1 cellular context compared by ENCODE assay signal in genomic region chr2:65436169-65436824, GRCh38.
TF ChIP-seq lines count a peak whose summit lies in the region.

No MANE protein-coding gene starts in this region.

TF ChIP-seq in HEK293, 187 proteins besides CTCF, POLR2A, EP300 and RAD21 (continued from another document and continues in another):
- TF ChIP-seq ZBTB44 (tag by site-specific recombination; IDR thresholded peaks at IDR 0.05) (peak; percentile 53), ZNF121 (tag by site-specific recombination; IDR thresholded peaks at IDR 0.05) (no peak), ZNF624 (tag by site-specific recombination; IDR thresholded peaks at IDR 0.05) (no peak), ZNF518A (tag by site-specific recombination; conservative IDR thresholded peaks at IDR 0.05; ENCODE audit: low read depth) (no peak), SP7 (tag by site-specific recombination; IDR thresholded peaks at IDR 0.05) (peak; percentile 61), ZXDB (tag by site-specific recombination; IDR thresholded peaks at IDR 0.05) (peak; percentile 32), TCF7L2 (IDR thresholded peaks at IDR 0.05; ENCODE audit: borderline replicate concordance, low read depth, low read length) (peak; percentile 43), IKZF3 (tag by site-specific recombination; IDR thresholded peaks at IDR 0.05) (peak; percentile 61; the same call in 1 of the 2 replicates), ZNF324 (tag by site-specific recombination; IDR thresholded peaks at IDR 0.05) (peak; percentile 61), ZNF24 (tag by site-specific recombination; IDR thresholded peaks at IDR 0.05) (no peak; the same call in none of the 2 replicates), FEZF1 (tag by site-specific recombination; IDR thresholded peaks at IDR 0.05) (0 out of 2 replicates have a peak, but pooled peaks have one; percentile 30), ZNF140 (tag by site-specific recombination; IDR thresholded peaks at IDR 0.05) (no peak), ZNF629 (tag by site-specific recombination; IDR thresholded peaks at IDR 0.05) (peak; percentile 80), ZNF449 (tag by site-specific recombination; IDR thresholded peaks at IDR 0.05) (peak; percentile 45; the same call in 1 of the 2 replicates), ZNF76 (tag by site-specific recombination; IDR thresholded peaks at IDR 0.05; ENCODE audit: borderline replicate concordance, low read depth) (peak; percentile 53), ZNF341 (tag by site-specific recombination; IDR thresholded peaks at IDR 0.05; ENCODE audit: low read depth) (peak; percentile 37; the same call in 1 of the 2 replicates), ZNF549 (tag by site-specific recombination; IDR thresholded peaks at IDR 0.05) (no peak), ZSCAN18 (tag by site-specific recombination; IDR thresholded peaks at IDR 0.05) (no peak), ZEB2 (tag by site-specific recombination; IDR thresholded peaks at IDR 0.05) (peak; percentile 80), ZNF660 (tag by site-specific recombination; IDR thresholded peaks at IDR 0.05) (peak; percentile 76), PRDM4 (tag by site-specific recombination; IDR thresholded peaks at IDR 0.05) (peak; percentile 85), BCL11A (tag by site-specific recombination; IDR thresholded peaks at IDR 0.05; ENCODE audit: low read depth) (peak; percentile 61; the same call in 1 of the 2 replicates), ZBTB1 (tag by site-specific recombination; IDR thresholded peaks at IDR 0.05) (no peak), ZNF600 (tag by site-specific recombination; IDR thresholded peaks at IDR 0.05) (peak; percentile 31; the same call in 1 of the 2 replicates), ZNF558 (tag by site-specific recombination; IDR thresholded peaks at IDR 0.05) (0 out of 2 replicates have a peak, but pooled peaks have one; percentile 28), KLF16 (tag by site-specific recombination; IDR thresholded peaks at IDR 0.05) (peak; percentile 66), HOXD13 (CRISPR knock-in tag; IDR thresholded peaks at IDR 0.05; ENCODE audit: borderline replicate concordance) (peak; percentile 31; the same call in 1 of the 2 replicates), ZNF394 (tag by site-specific recombination; IDR thresholded peaks at IDR 0.05; ENCODE audit: borderline replicate concordance) (peak; percentile 79), ELK4 (IDR thresholded peaks at IDR 0.05; ENCODE audit: borderline replicate concordance, low read depth, low read length) (0 out of 2 replicates have a peak, but pooled peaks have one; percentile 34), ZBTB8A (tag by site-specific recombination; IDR thresholded peaks at IDR 0.05) (peak; percentile 92), KLF8 (tag by site-specific recombination; IDR thresholded peaks at IDR 0.05) (peak; percentile 19; the same call in 1 of the 2 replicates), SP3 (tag by site-specific recombination; IDR thresholded peaks at IDR 0.05) (peak; percentile 5), ZNF560 (tag by site-specific recombination; IDR thresholded peaks at IDR 0.05; ENCODE audit: borderline replicate concordance) (no peak), ZNF10 (tag by site-specific recombination; IDR thresholded peaks at IDR 0.05) (0 out of 2 replicates have a peak, but pooled peaks have one; percentile 38), PATZ1 (tag by site-specific recombination; IDR thresholded peaks at IDR 0.05) (peak; percentile 88), ATF2 (tag by site-specific recombination; IDR thresholded peaks at IDR 0.05; ENCODE audit: low read depth) (peak; percentile 63), ZNF2 (tag by site-specific recombination; IDR thresholded peaks at IDR 0.05) (peak; percentile 19; the same call in 1 of the 2 replicates), ZNF571 (tag by site-specific recombination; IDR thresholded peaks at IDR 0.05) (no peak), ZFP69B (tag by site-specific recombination; IDR thresholded peaks at IDR 0.05) (peak; percentile 41; the same call in 1 of the 2 replicates), KLF10 (tag by site-specific recombination; IDR thresholded peaks at IDR 0.05) (peak; percentile 53; the same call in 1 of the 2 replicates), GLIS2 (tag by site-specific recombination; IDR thresholded peaks at IDR 0.05) (peak; percentile 54; the same call in 1 of the 2 replicates)
